17 cellular contexts compared by ENCODE assay signal in the genomic region with DNA sequence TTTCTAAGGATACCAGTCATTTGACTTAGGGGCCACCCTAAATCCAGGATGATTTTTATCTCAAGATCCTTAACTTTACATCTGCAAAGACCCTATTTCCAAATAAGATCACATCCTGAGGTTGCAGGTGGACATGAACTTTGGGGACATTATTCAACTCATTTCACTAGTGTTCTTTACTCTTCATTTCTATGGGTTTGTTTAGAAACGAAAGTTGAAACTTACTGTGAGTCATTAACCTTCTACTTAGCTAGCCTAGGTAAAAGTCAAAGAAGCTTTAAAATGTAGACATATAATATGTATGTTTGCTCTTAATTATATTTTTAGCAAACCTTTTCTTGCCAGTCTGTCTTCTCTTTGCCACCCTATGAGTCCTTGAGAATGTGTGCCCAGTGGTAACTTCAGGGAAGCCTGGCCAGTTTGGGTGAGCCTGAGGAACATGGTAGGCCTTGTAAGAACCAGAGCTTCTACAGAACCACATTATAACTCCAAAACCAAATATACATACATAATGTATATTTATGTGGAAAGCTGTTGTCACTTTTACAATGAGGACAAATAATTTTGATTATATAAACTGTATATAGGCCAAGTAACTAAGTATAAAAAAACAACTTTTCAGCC. TPM values are rescaled to one million over a fixed set of nuclear protein-coding genes. Genes with fewer than 3 reads are reported as not detected.
DNase-seq lines count a peak whose midpoint lies in the region; ATAC-seq, FAIRE-seq and TF ChIP-seq lines count a peak whose summit lies in the region.
"Had no signal": no experiment of that assay in that cellular context is flagged by ENCODE, and none has a peak within 500 bp of the region (broad histone marks: within the 10 kb centered on the region; RNA-seq: fewer than 3 reads in every experiment).

No MANE protein-coding gene starts in this region.

- H4K20me1 ChIP-seq in GM23338 (replicated peaks; ENCODE audit: insufficient read depth), result peaks cover 66% of the 10 kb centered on the region

- H3K4me3 ChIP-seq in GM23338, result no peak overlapping the region

- peaks cover 21% of the 10 kb centered on the region for H3K36me3 Mint-ChIP-seq in activated CD4-positive, alpha-beta T cell treated with anti-CD3 and anti-CD28 coated beads, Interleukin-2, amount 10 ng/mL, durations not matched to agents 24 days and 14 days (ENCODE audit: low read depth)
- peaks cover 21% of the 10 kb centered on the region for H3K36me3 Mint-ChIP-seq in activated CD8-positive, alpha-beta T cell treated with anti-CD3 and anti-CD28 coated beads for 36 hours (ENCODE audit: low read depth)
- H3K36me3 Mint-ChIP-seq in stimulated activated memory B cell treated with anti-CD40 and anti-IgM and Interleukin-4, amounts not matched to agents 10 μg/mL and 1 μg/mL and 100 μg/mL, for 72 hours, result peaks cover 47% of the 10 kb centered on the region
- peaks cover 23% of the 10 kb centered on the region for H3K36me3 Mint-ChIP-seq in GM23338 (ENCODE audit: low read depth)

- peaks cover 36% of the 10 kb centered on the region for H3K4me1 Mint-ChIP-seq in activated CD4-positive, alpha-beta T cell treated with anti-CD3 and anti-CD28 coated beads, Interleukin-2, amount 10 ng/mL, durations not matched to agents 24 days and 14 days
- H3K4me1 Mint-ChIP-seq in activated CD8-positive, alpha-beta T cell treated with anti-CD3 and anti-CD28 coated beads for 36 hours (ENCODE audit: low read depth), result peaks cover 64% of the 10 kb centered on the region
- peaks cover 48% of the 10 kb centered on the region for H3K4me1 Mint-ChIP-seq in stimulated activated memory B cell treated with anti-CD40 and anti-IgM and Interleukin-4, amounts not matched to agents 10 μg/mL and 1 μg/mL and 100 μg/mL, for 72 hours
- peaks cover 5% of the 10 kb centered on the region; the same call in 2 of the 3 replicates for H3K4me1 Mint-ChIP-seq in GM23338

- no peak for TF ChIP-seq POLR2A in H54 (IDR thresholded peaks at IDR 0.05; ENCODE audit: low read depth, low read length)

- no peak for TF ChIP-seq CTCF in activated CD8-positive, alpha-beta T cell treated with anti-CD3 and anti-CD28 coated beads for 36 hours (IDR thresholded peaks at IDR 0.05)
- TF ChIP-seq CTCF in GM23338 (conservative IDR thresholded peaks at IDR 0.05; ENCODE audit: low read depth in 2 of 2), result no peak

- H3K4me2 ChIP-seq in GM23338, result no peak overlapping the region

- DNase-seq in activated CD4-positive, alpha-beta T cell treated with anti-CD3 and anti-CD28 coated beads, Interleukin-2, amount 10 ng/mL, durations not matched to agents 24 days and 14 days, result no peak
- no peak for DNase-seq in activated CD4-positive, alpha-beta T cell treated with anti-CD3 and anti-CD28 coated beads, Interleukin-2, amount 50 U/mL, for 48 hours
- DNase-seq in activated CD8-positive, alpha-beta T cell treated with anti-CD3 and anti-CD28 coated beads for 36 hours, result no peak
- DNase-seq in GM23338 (ENCODE audit: low spot score), result no peak
- DNase-seq in H54 (ENCODE audit: insufficient read length, low spot score), result no peak
- DNase-seq: activated CD4-positive, alpha-beta T cell treated with anti-CD3 and anti-CD28 coated beads for 48 hours; islet precursor cell; Karpas-422; mesendoderm; NCI-H524 treated with DMSO at 0.1 percent for 48 hours; occipital lobe had no signal

- ATAC-seq in HG02885 (IDR thresholded peaks at IDR 0.05; ENCODE audit: poor library complexity, unreplicated experiment) (peak; percentile 50), GM18517 (IDR thresholded peaks at IDR 0.05; ENCODE audit: unreplicated experiment) (no peak), GM23338 (no peak)
- peak; percentile 60 for ATAC-seq in activated CD8-positive, alpha-beta T cell treated with anti-CD3 and anti-CD28 coated beads for 36 hours
- no peak for ATAC-seq in stimulated activated memory B cell treated with anti-CD40 and anti-IgM and Interleukin-4, amounts not matched to agents 10 μg/mL and 1 μg/mL and 100 μg/mL, for 72 hours

- no peak for FAIRE-seq in H54 (lab: Jason Lieb, UNC)
- FAIRE-seq: A204.1, RCC 7860 had no signal

- no peak overlapping the region for H2AFZ ChIP-seq in GM23338

- no peaks in the 10 kb centered on the region for H3K4me1 ChIP-seq in GM23338 (ENCODE audit: insufficient read depth)

- H3F3A ChIP-seq in GM23338 (replicated peaks; ENCODE audit: low read depth), result peaks cover 3% of the 10 kb centered on the region; the same call in 1 of the 2 replicates

- no peaks in the 10 kb centered on the region for H3K9me3 Mint-ChIP-seq in activated CD4-positive, alpha-beta T cell treated with anti-CD3 and anti-CD28 coated beads, Interleukin-2, amount 10 ng/mL, durations not matched to agents 24 days and 14 days
- no peaks in the 10 kb centered on the region for H3K9me3 Mint-ChIP-seq in activated CD8-positive, alpha-beta T cell treated with anti-CD3 and anti-CD28 coated beads for 36 hours
- H3K9me3 Mint-ChIP-seq in stimulated activated memory B cell treated with anti-CD40 and anti-IgM and Interleukin-4, amounts not matched to agents 10 μg/mL and 1 μg/mL and 100 μg/mL, for 72 hours, result no peaks in the 10 kb centered on the region
- H3K9me3 Mint-ChIP-seq in GM23338, result no peaks in the 10 kb centered on the region

- H3K4me3 Mint-ChIP-seq in activated CD4-positive, alpha-beta T cell treated with anti-CD3 and anti-CD28 coated beads, Interleukin-2, amount 10 ng/mL, durations not matched to agents 24 days and 14 days, result peak overlapping the region; percentile 55
- peak overlapping the region; percentile 36 for H3K4me3 Mint-ChIP-seq in activated CD8-positive, alpha-beta T cell treated with anti-CD3 and anti-CD28 coated beads for 36 hours
- H3K4me3 Mint-ChIP-seq in stimulated activated memory B cell treated with anti-CD40 and anti-IgM and Interleukin-4, amounts not matched to agents 10 μg/mL and 1 μg/mL and 100 μg/mL, for 72 hours, result peak overlapping the region; percentile 13
- no peak overlapping the region for H3K4me3 Mint-ChIP-seq in GM23338

- H3K27ac ChIP-seq in GM23338 (ENCODE audit: low read depth), result no peak overlapping the region
- H3K27ac ChIP-seq: HL-60 had no signal

- H3K36me3 ChIP-seq in GM23338 (ENCODE audit: insufficient read depth), result no peaks in the 10 kb centered on the region; the same call in 1 of the 2 replicates

- no peaks in the 10 kb centered on the region for H3K9me2 ChIP-seq in GM23338 (ENCODE audit: insufficient read depth)

- H3K27me3 Mint-ChIP-seq in activated CD4-positive, alpha-beta T cell treated with anti-CD3 and anti-CD28 coated beads, Interleukin-2, amount 10 ng/mL, durations not matched to agents 24 days and 14 days, result no peaks in the 10 kb centered on the region
- H3K27me3 Mint-ChIP-seq in activated CD8-positive, alpha-beta T cell treated with anti-CD3 and anti-CD28 coated beads for 36 hours, result no peaks in the 10 kb centered on the region
- H3K27me3 Mint-ChIP-seq in stimulated activated memory B cell treated with anti-CD40 and anti-IgM and Interleukin-4, amounts not matched to agents 10 μg/mL and 1 μg/mL and 100 μg/mL, for 72 hours, result no peaks in the 10 kb centered on the region
- H3K27me3 Mint-ChIP-seq in GM23338 (ENCODE audit: insufficient read depth, low read depth, poor library complexity), result peaks cover 4% of the 10 kb centered on the region

- intact Hi-C loops in activated CD4-positive, alpha-beta T cell treated with anti-CD3 and anti-CD28 coated beads, Interleukin-2, amount 10 ng/mL, durations not matched to agents 24 days and 14 days (cut with micrococcal nuclease), result loop anchor here (5.0 kb wide), 1 partner anchor 36 kb away; a partner anchor contains a TSS
- intact Hi-C loops in activated CD8-positive, alpha-beta T cell treated with anti-CD3 and anti-CD28 coated beads for 36 hours (cut with micrococcal nuclease), result no loop called here

- H3K27ac Mint-ChIP-seq in activated CD4-positive, alpha-beta T cell treated with anti-CD3 and anti-CD28 coated beads, Interleukin-2, amount 10 ng/mL, durations not matched to agents 24 days and 14 days, result peak overlapping the region; percentile 88
- H3K27ac Mint-ChIP-seq in activated CD8-positive, alpha-beta T cell treated with anti-CD3 and anti-CD28 coated beads for 36 hours, result peak overlapping the region; percentile 89
- peak overlapping the region; percentile 49 for H3K27ac Mint-ChIP-seq in stimulated activated memory B cell treated with anti-CD40 and anti-IgM and Interleukin-4, amounts not matched to agents 10 μg/mL and 1 μg/mL and 100 μg/mL, for 72 hours
- H3K27ac Mint-ChIP-seq in GM23338, result no peak overlapping the region

- POLR2A ChIA-PET in activated CD8-positive, alpha-beta T cell treated with anti-CD3 and anti-CD28 coated beads for 36 hours (lab: Charles Lee), result interaction anchor here (0.6 to 0.9 kb wide), 2 partner anchors 9 to 28 kb away, joined by 3 read pairs; no protein-coding TSS in a partner anchor

- H3K79me2 ChIP-seq in GM23338 (replicated peaks; ENCODE audit: insufficient read depth), result peaks cover 100% of the 10 kb centered on the region

- CTCF ChIA-PET in activated CD8-positive, alpha-beta T cell treated with anti-CD3 and anti-CD28 coated beads for 36 hours (lab: Charles Lee), result interaction anchor here (0.7 to 1.4 kb wide), 3 partner anchors 10 to 79 kb away, joined by 3 read pairs; no protein-coding TSS in a partner anchor

- no peaks in the 10 kb centered on the region for H3K27me3 ChIP-seq in GM23338 (ENCODE audit: insufficient read depth)

TF ChIP-seq in GM23338, 12 proteins besides CTCF, POLR2A, EP300 and RAD21:
- TF ChIP-seq JUNB (IDR thresholded peaks at IDR 0.05; ENCODE audit: unreplicated experiment), result no peak

RNA-seq across cellular contexts. Expression of a gene that starts 38.4 kb away (rescaled TPM):
- 74.5 and 77.1 TPM in 2 replicates for total RNA-seq in activated CD4-positive, alpha-beta T cell treated with anti-CD3 and anti-CD28 coated beads, Interleukin-2, amount 10 ng/mL, durations not matched to agents 24 days and 14 days
- 10 to 100 TPM; 80.1 to 84.4 TPM for total RNA-seq in activated CD8-positive, alpha-beta T cell treated with anti-CD3 and anti-CD28 coated beads for 36 hours
- 179 and 185 TPM in 2 replicates for total RNA-seq in GM23338 (2014; rRNA removed; shearing (Covaris generic))
- 148 and 161 TPM in 2 replicates for polyA plus RNA-seq in GM23338 (2016; fragmentation: Nextera tagmentation; extraction: Ambion mirVana)

Comparison
In these comparisons a context has a peak if more than half of its experiments do, and no peak if none do; other contexts are left out.
1. ATAC-seq: peak in HG02885 (single experiment) and activated CD8-positive, alpha-beta T cell treated with anti-CD3 and anti-CD28 coated beads for 36 hours (single experiment); none in stimulated activated memory B cell treated with anti-CD40 and anti-IgM and Interleukin-4, amounts not matched to agents 10 μg/mL and 1 μg/mL and 100 μg/mL, for 72 hours (single experiment), GM18517 (single experiment) and GM23338 (single experiment).